12 cellular contexts compared by ENCODE assay signal in the genomic region with DNA sequence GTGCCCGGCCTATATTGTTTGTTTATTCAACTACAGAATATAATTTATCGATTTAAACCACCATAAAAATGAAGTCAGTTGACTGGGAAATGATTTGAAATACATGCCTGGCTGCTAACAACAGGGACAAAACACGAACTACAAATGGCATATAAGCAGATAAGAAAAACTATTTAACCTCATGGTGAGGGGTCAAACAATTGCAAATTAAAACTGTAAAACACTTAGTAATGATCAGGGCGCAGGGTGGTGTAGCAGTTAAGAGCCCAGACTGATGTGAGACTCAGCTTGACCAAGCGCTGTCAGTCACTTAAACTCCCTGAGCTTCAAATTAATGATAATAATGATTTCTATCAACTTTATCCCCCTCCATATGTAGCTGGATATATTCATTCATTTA. TPM values are rescaled to one million over a fixed set of nuclear protein-coding genes. Genes with fewer than 3 reads are reported as not detected.
DNase-seq lines count a peak whose midpoint lies in the region; ATAC-seq and TF ChIP-seq lines count a peak whose summit lies in the region.
"Had no signal": no experiment of that assay in that cellular context is flagged by ENCODE, and none has a peak within 500 bp of the region (broad histone marks: within the 10 kb centered on the region; RNA-seq: fewer than 3 reads in every experiment).

No MANE protein-coding gene starts in this region.

- DNase-seq in activated CD4-positive, alpha-beta T cell treated with anti-CD3 and anti-CD28 coated beads, Interleukin-2, amount 10 ng/mL, durations not matched to agents 24 days and 14 days = no peak
- DNase-seq in activated CD4-positive, alpha-beta T cell treated with anti-CD3 and anti-CD28 coated beads, Interleukin-2, amount 50 U/mL, for 48 hours = no peak
- DNase-seq in HPDE6-E6E7 (ENCODE audit: extremely low spot score) = no peak
- DNase-seq in tibial nerve (ENCODE audit: low spot score in 2 of 2) = no peak
- no peak for DNase-seq in left cardiac atrium
- DNase-seq: kidney glomerular epithelial cell, NCI-H187 had no signal

- H3K36me3 ChIP-seq in esophagus (ENCODE audit: control insufficient read depth in 2 of 2, insufficient read depth in 2 of 2, low read length in 1 of 2) = peaks cover 0 to 3% of the 10 kb centered on the region in 2 donors
- peaks cover 0 to 29% (median 0%) of the 10 kb centered on the region in 3 donors for H3K36me3 ChIP-seq in tibial nerve

- no peak for TF ChIP-seq POLR2A in tibial nerve (IDR thresholded peaks at IDR 0.05)

- no peaks in the 10 kb centered on the region for H3K9me3 Mint-ChIP-seq in activated CD4-positive, alpha-beta T cell treated with anti-CD3 and anti-CD28 coated beads, Interleukin-2, amount 10 ng/mL, durations not matched to agents 24 days and 14 days
- H3K9me3 Mint-ChIP-seq in stimulated activated memory B cell treated with anti-CD40 and anti-IgM and Interleukin-4, amounts not matched to agents 10 μg/mL and 1 μg/mL and 100 μg/mL, for 72 hours = no peaks in the 10 kb centered on the region
- H3K9me3 Mint-ChIP-seq: brain had no signal

- H3K27ac ChIP-seq in VCaP (peak overlapping the region; percentile 49), esophagus (ENCODE audit: low read depth in 2 of 2, low read length in 1 of 2) (peak overlapping the region; percentile 4 to 68), tibial nerve (peak overlapping the region in 2 of 4 donors; percentile 17 to 40)

- H3K27me3 ChIP-seq in esophagus (ENCODE audit: control insufficient read depth in 1 of 2, insufficient read depth in 2 of 2, low read length in 2 of 2) = no peaks in the 10 kb centered on the region
- no peaks in the 10 kb centered on the region for H3K27me3 ChIP-seq in tibial nerve

- peak overlapping the region; percentile 93 for H3K27ac Mint-ChIP-seq in activated CD4-positive, alpha-beta T cell treated with anti-CD3 and anti-CD28 coated beads, Interleukin-2, amount 10 ng/mL, durations not matched to agents 24 days and 14 days
- H3K27ac Mint-ChIP-seq in stimulated activated memory B cell treated with anti-CD40 and anti-IgM and Interleukin-4, amounts not matched to agents 10 μg/mL and 1 μg/mL and 100 μg/mL, for 72 hours = peak overlapping the region; percentile 90

- no peak overlapping the region for H3K4me3 ChIP-seq in esophagus (ENCODE audit: low read depth in 1 of 2, low read length in 2 of 2)
- no peak overlapping the region for H3K4me3 ChIP-seq in tibial nerve

- no peak for ATAC-seq in stimulated activated memory B cell treated with anti-CD40 and anti-IgM and Interleukin-4, amounts not matched to agents 10 μg/mL and 1 μg/mL and 100 μg/mL, for 72 hours
- no peak for ATAC-seq in left cardiac atrium

- no peak for TF ChIP-seq EP300 in tibial nerve (IDR thresholded peaks at IDR 0.05)

- H3K4me1 Mint-ChIP-seq in activated CD4-positive, alpha-beta T cell treated with anti-CD3 and anti-CD28 coated beads, Interleukin-2, amount 10 ng/mL, durations not matched to agents 24 days and 14 days = peaks cover 66% of the 10 kb centered on the region
- H3K4me1 Mint-ChIP-seq in stimulated activated memory B cell treated with anti-CD40 and anti-IgM and Interleukin-4, amounts not matched to agents 10 μg/mL and 1 μg/mL and 100 μg/mL, for 72 hours = peaks cover 53% of the 10 kb centered on the region

- intact Hi-C loops in activated CD4-positive, alpha-beta T cell treated with anti-CD3 and anti-CD28 coated beads, Interleukin-2, amount 10 ng/mL, durations not matched to agents 24 days and 14 days (cut with micrococcal nuclease) = no loop called here
- intact Hi-C loops in left cardiac atrium (cut with DNase I) = no loop called here

- TF ChIP-seq CTCF in VCaP (conservative IDR thresholded peaks at IDR 0.05) = no peak
- TF ChIP-seq CTCF in tibial nerve (IDR thresholded peaks at IDR 0.05) = no peak

- H3K9me3 ChIP-seq in esophagus (ENCODE audit: control insufficient read depth in 2 of 2, insufficient read depth in 1 of 2, low read depth in 1 of 2, low read length in 1 of 2) (no peaks in the 10 kb centered on the region), tibial nerve (no peaks in the 10 kb centered on the region)

- peaks cover 83% of the 10 kb centered on the region for H3K36me3 Mint-ChIP-seq in activated CD4-positive, alpha-beta T cell treated with anti-CD3 and anti-CD28 coated beads, Interleukin-2, amount 10 ng/mL, durations not matched to agents 24 days and 14 days (ENCODE audit: low read depth)
- H3K36me3 Mint-ChIP-seq in stimulated activated memory B cell treated with anti-CD40 and anti-IgM and Interleukin-4, amounts not matched to agents 10 μg/mL and 1 μg/mL and 100 μg/mL, for 72 hours = peaks cover 55% of the 10 kb centered on the region

- no peaks in the 10 kb centered on the region for H3K27me3 Mint-ChIP-seq in activated CD4-positive, alpha-beta T cell treated with anti-CD3 and anti-CD28 coated beads, Interleukin-2, amount 10 ng/mL, durations not matched to agents 24 days and 14 days
- no peaks in the 10 kb centered on the region for H3K27me3 Mint-ChIP-seq in stimulated activated memory B cell treated with anti-CD40 and anti-IgM and Interleukin-4, amounts not matched to agents 10 μg/mL and 1 μg/mL and 100 μg/mL, for 72 hours
- H3K27me3 Mint-ChIP-seq: progenitor cell of endocrine pancreas had no signal

- H3K4me1 ChIP-seq in esophagus (ENCODE audit: control insufficient read depth in 2 of 2, insufficient read depth in 2 of 2, low read length in 1 of 2) = peaks cover 0 to 4% of the 10 kb centered on the region in 2 donors
- peaks cover 0 to 58% (median 13%) of the 10 kb centered on the region in 4 donors for H3K4me1 ChIP-seq in tibial nerve

- WGBS in esophagus, 2 donors = 73 to 81% methylated on average over 5 of the region's 5 CpGs
- 84 to 89% methylated on average over 5 of the region's 5 CpGs for WGBS in tibial nerve, 2 donors

- H3K4me3 Mint-ChIP-seq in activated CD4-positive, alpha-beta T cell treated with anti-CD3 and anti-CD28 coated beads, Interleukin-2, amount 10 ng/mL, durations not matched to agents 24 days and 14 days = peak overlapping the region; percentile 79
- peak overlapping the region; percentile 56 for H3K4me3 Mint-ChIP-seq in stimulated activated memory B cell treated with anti-CD40 and anti-IgM and Interleukin-4, amounts not matched to agents 10 μg/mL and 1 μg/mL and 100 μg/mL, for 72 hours
- H3K4me3 Mint-ChIP-seq: brain had no signal

RNA-seq across cellular contexts. Expression of gene MTHFD2, which starts 6.7 kb away (rescaled TPM):
- 418 and 439 TPM in 2 replicates for total RNA-seq in activated CD4-positive, alpha-beta T cell treated with anti-CD3 and anti-CD28 coated beads, Interleukin-2, amount 10 ng/mL, durations not matched to agents 24 days and 14 days
- polyA plus RNA-seq in esophagus = 10 to 100 TPM; 11.1 to 35.4 TPM
- total RNA-seq in tibial nerve (10 to 100 TPM; 13.2 to 57.7 (median 25.7) TPM), left cardiac atrium (10 to 100 TPM; 21.8 to 33.0 TPM)

RNA-seq across cellular contexts. Expression of gene MOB1A, which starts 26.4 kb away (rescaled TPM):
- total RNA-seq in activated CD4-positive, alpha-beta T cell treated with anti-CD3 and anti-CD28 coated beads, Interleukin-2, amount 10 ng/mL, durations not matched to agents 24 days and 14 days = 203 and 204 TPM in 2 replicates
- 10 to 100 TPM; 23.9 to 29.1 TPM for polyA plus RNA-seq in esophagus
- total RNA-seq in tibial nerve (10 to 100 TPM; 55.3 to 69.9 (median 60.2) TPM), left cardiac atrium (10 to 100 TPM; 67.4 to 79.7 TPM)

RNA-seq across cellular contexts. Expression of gene BOLA3, which starts 57.4 kb away (rescaled TPM):
- total RNA-seq in activated CD4-positive, alpha-beta T cell treated with anti-CD3 and anti-CD28 coated beads, Interleukin-2, amount 10 ng/mL, durations not matched to agents 24 days and 14 days = 100 and 103 TPM in 2 replicates
- 10 to 100 TPM; 40.3 to 49.3 TPM for polyA plus RNA-seq in esophagus
- total RNA-seq in tibial nerve (10 to 100 TPM; 23.2 to 39.5 (median 25.8) TPM), left cardiac atrium (100 to 1,000 TPM in 1 of 2 donors, 10 to 100 TPM in 1; 91.6 to 102 TPM)
